In the genomic region with DNA sequence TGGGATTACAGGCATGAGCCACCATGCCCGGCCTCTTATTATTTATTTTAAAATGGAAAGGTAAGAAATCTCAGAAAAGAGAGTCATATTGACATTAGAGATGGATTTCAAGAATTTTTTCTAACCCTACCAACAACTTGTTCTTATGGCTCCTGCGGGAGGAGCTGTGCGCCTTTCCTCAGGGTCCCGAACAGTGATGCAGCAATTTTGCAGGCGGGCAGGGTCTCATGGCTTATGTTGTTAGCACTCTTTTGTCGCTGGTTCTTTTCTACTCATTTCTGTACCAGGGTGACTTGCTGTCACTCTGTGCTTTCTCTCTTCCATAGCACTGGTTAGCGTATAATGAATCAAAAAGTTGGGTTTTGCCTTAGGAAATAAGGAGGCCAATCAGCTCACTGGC, we compare ENCODE assay signal across 21 cellular contexts.
"Had no signal": no experiment of that assay in that cellular context is flagged by ENCODE, and none has a peak within 500 bp of the region (broad histone marks: within the 10 kb centered on the region; RNA-seq: fewer than 3 reads in every experiment).

No MANE protein-coding gene starts in this region.

- H3K27ac ChIP-seq: colonic mucosa, foreskin keratinocyte, ovary, right atrium auricular region, sigmoid colon, skin epidermis, suprapubic skin, thyroid gland, uterus had no signal

- H3K36me3 Mint-ChIP-seq: naive thymus-derived CD8-positive, alpha-beta T cell; type B pancreatic cell had no signal

- H3K27ac Mint-ChIP-seq: naive thymus-derived CD8-positive, alpha-beta T cell; type B pancreatic cell had no signal

- H3K27me3 Mint-ChIP-seq: naive thymus-derived CD8-positive, alpha-beta T cell; type B pancreatic cell had no signal

- H3K4me3 Mint-ChIP-seq: naive thymus-derived CD8-positive, alpha-beta T cell; type B pancreatic cell had no signal

- H3K4me3 ChIP-seq: colonic mucosa, mucosa of descending colon, ovary, right atrium auricular region, sigmoid colon, skin epidermis, suprapubic skin, thyroid gland, uterus had no signal

- H3K9me3 ChIP-seq: colonic mucosa, ovary, right atrium auricular region, sigmoid colon, suprapubic skin, thyroid gland, uterus had no signal

- H3K4me1 ChIP-seq: colonic mucosa, foreskin keratinocyte, right atrium auricular region, sigmoid colon, suprapubic skin, thyroid gland, uterus had no signal

- DNase-seq: colonic mucosa; dermis blood vessel endothelial cell; erythroblast; foreskin keratinocyte; kidney glomerular epithelial cell; mammary epithelial cell; mucosa of descending colon; naive thymus-derived CD8-positive, alpha-beta T cell; nucleus accumbens; ovary; sigmoid colon; stimulated activated CD4-positive, alpha-beta T cell treated with anti-CD3 and anti-CD28 coated beads, Interleukin-12 subunit alpha, Interleukin-12 subunit beta, amount 100 ng/mL, for 4 hours; stimulated activated CD4-positive, alpha-beta T cell treated with anti-CD3 and anti-CD28 coated beads, Interleukin-2, amount 100 ng/mL, for 48 hours; stimulated activated naive CD4-positive, alpha-beta T cell treated with Interleukin-2 at 50 U/mL for 16 hours; thyroid gland; uterus had no signal

- H3K27me3 ChIP-seq: colonic mucosa, foreskin keratinocyte, ovary, right atrium auricular region, sigmoid colon, suprapubic skin, thyroid gland, uterus had no signal

- ATAC-seq: foreskin keratinocyte; left lobe of liver; mucosa of descending colon; naive thymus-derived CD8-positive, alpha-beta T cell had no signal

- H3K4me1 Mint-ChIP-seq: naive thymus-derived CD8-positive, alpha-beta T cell had no signal

- H3K9me3 Mint-ChIP-seq: type B pancreatic cell had no signal

- H3K36me3 ChIP-seq: colonic mucosa, ovary, right atrium auricular region, sigmoid colon, suprapubic skin, thyroid gland, uterus had no signal
